ENCODE assay signal across 8 cellular contexts in the genomic region with DNA sequence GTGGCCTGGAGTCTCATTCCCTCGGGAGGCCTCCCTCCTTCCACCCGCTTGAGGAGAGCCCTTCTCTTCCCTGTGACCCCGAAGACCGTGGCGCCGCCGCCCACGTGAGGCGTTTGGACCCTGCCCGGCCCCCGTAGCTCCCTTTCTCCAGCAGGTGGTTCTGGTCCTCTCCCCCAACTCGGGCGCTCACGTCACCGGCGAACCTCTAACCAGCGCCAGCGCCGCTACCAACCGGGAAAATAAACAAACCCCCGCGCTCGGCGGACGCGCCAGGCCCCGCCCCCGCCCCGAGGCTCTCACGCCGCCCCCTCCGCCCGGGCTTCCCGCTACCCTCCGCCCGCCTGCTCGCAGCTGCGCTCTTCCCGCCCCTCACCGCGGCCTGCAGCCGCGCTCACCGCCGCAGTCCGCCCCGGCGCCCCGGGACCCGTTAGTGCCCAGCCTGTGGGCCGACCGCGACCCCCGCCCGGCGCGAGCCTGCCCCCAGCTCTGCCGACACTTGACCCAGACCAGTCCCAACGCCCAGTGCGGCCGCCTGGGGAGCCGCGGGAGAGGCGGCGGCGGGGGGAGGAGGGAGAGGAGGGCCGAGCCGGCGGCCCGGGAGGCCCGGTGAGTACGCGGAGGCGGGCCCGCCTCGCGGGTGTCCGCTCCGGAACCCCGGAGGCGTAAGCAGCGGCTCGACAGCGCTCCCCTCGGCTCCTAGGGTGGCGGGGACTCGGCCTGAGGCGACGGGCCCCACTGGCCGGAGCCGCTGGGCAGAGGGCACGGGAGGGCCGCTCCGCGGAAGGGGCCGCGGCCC.
DNase-seq lines count a peak whose midpoint lies in the region; ATAC-seq and TF ChIP-seq lines count a peak whose summit lies in the region.
"Not testable (repeated sequence)": the region's sequence is repeated elsewhere in the genome, so short reads cannot be mapped to it uniquely, and the experiment has no call there.

No MANE protein-coding gene starts in this region.

- H3K9me3 ChIP-seq in ectodermal cell (ENCODE audit: control insufficient read depth, low read length); lower lobe of right lung: not testable (repeated sequence)

- not testable (repeated sequence) for H3K9me3 Mint-ChIP-seq in activated CD4-positive, alpha-beta memory T cell treated with anti-CD3 and anti-CD28 coated beads, Interleukin-2, amount 10 ng/mL, durations not matched to agents 7 days and 5 days

- peak overlapping the region; percentile 12 for H3K27ac Mint-ChIP-seq in activated CD4-positive, alpha-beta memory T cell treated with anti-CD3 and anti-CD28 coated beads, Interleukin-2, amount 10 ng/mL, durations not matched to agents 7 days and 5 days

- peak; percentile 69 for ATAC-seq in GM19351 (IDR thresholded peaks at IDR 0.05; ENCODE audit: unreplicated experiment)
- peak; percentile 72 for ATAC-seq in HG03442 (IDR thresholded peaks at IDR 0.05; ENCODE audit: unreplicated experiment)
- peak; percentile 94 to 95 for ATAC-seq in lower lobe of right lung

- peak; percentile 14; the same call in 1 of the 2 replicates for TF ChIP-seq CTCF in C4-2B (conservative IDR thresholded peaks at IDR 0.05)
- not testable (repeated sequence) for TF ChIP-seq CTCF in lower lobe of right lung (IDR thresholded peaks at IDR 0.05)

- not testable (repeated sequence) for H3K36me3 ChIP-seq in ectodermal cell (ENCODE audit: control insufficient read depth, insufficient read depth, low read length)
- H3K36me3 ChIP-seq in lower lobe of right lung, result peaks cover 19% of the 10 kb centered on the region

- H3K4me1 ChIP-seq in ectodermal cell (ENCODE audit: control insufficient read depth, insufficient read depth, low read length), result not testable (repeated sequence)
- peaks cover 14% of the 10 kb centered on the region for H3K4me1 ChIP-seq in lower lobe of right lung

- peak overlapping the region; percentile 70 for H3K4me3 Mint-ChIP-seq in activated CD4-positive, alpha-beta memory T cell treated with anti-CD3 and anti-CD28 coated beads, Interleukin-2, amount 10 ng/mL, durations not matched to agents 7 days and 5 days

- not testable (repeated sequence) for H3K27me3 Mint-ChIP-seq in activated CD4-positive, alpha-beta memory T cell treated with anti-CD3 and anti-CD28 coated beads, Interleukin-2, amount 10 ng/mL, durations not matched to agents 7 days and 5 days

- WGBS in ectodermal cell, 2 experiments, result 0% methylated on average over 90 to 93 of the region's 97 CpGs

- POLR2A ChIA-PET in activated CD4-positive, alpha-beta memory T cell treated with anti-CD3 and anti-CD28 coated beads, Interleukin-2, amount 10 ng/mL, durations not matched to agents 7 days and 5 days (lab: Charles Lee), result interaction anchor here (1.7 kb wide), 1 partner anchor 65 kb away, joined by 3 read pairs; no protein-coding TSS in a partner anchor

- peak; percentile 57 for DNase-seq in NCI-H526 treated with DMSO at 0.1 percent for 48 hours (lab: John Stamatoyannopoulos, UW)
- DNase-seq in activated CD4-positive, alpha-beta memory T cell treated with anti-CD3 and anti-CD28 coated beads, Interleukin-2, amount 10 ng/mL, durations not matched to agents 7 days and 5 days, result peak; percentile 76
- DNase-seq in lower lobe of right lung, result peak; percentile 86
- peak; percentile 67 for DNase-seq in stimulated activated CD4-positive, alpha-beta T cell treated with anti-CD3 and anti-CD28 coated beads, Interleukin-4, amount 100 ng/mL, for 4 hours

- peaks cover 15% of the 10 kb centered on the region for H3K36me3 Mint-ChIP-seq in activated CD4-positive, alpha-beta memory T cell treated with anti-CD3 and anti-CD28 coated beads, Interleukin-2, amount 10 ng/mL, durations not matched to agents 7 days and 5 days (ENCODE audit: low read depth)

- peaks cover 16% of the 10 kb centered on the region for H3K4me1 Mint-ChIP-seq in activated CD4-positive, alpha-beta memory T cell treated with anti-CD3 and anti-CD28 coated beads, Interleukin-2, amount 10 ng/mL, durations not matched to agents 7 days and 5 days

- H3K27me3 ChIP-seq in ectodermal cell (ENCODE audit: control insufficient read depth, insufficient read depth, low read length, poor library complexity, severe bottlenecking); lower lobe of right lung (ENCODE audit: low read depth): not testable (repeated sequence)

- CTCF ChIA-PET in activated CD4-positive, alpha-beta memory T cell treated with anti-CD3 and anti-CD28 coated beads, Interleukin-2, amount 10 ng/mL, durations not matched to agents 7 days and 5 days (lab: Charles Lee), result interaction anchor here (0.6 kb wide), 1 partner anchor 313 kb away, joined by 3 read pairs; no protein-coding TSS in a partner anchor

- H3K27ac ChIP-seq in C4-2B (peak overlapping the region; percentile 75), ectodermal cell (ENCODE audit: insufficient read depth, low read depth, low read length, poor library complexity, severe bottlenecking) (peak overlapping the region; percentile 67), lower lobe of right lung (peak overlapping the region; percentile 83)

- H3K4me3 ChIP-seq in ectodermal cell (ENCODE audit: insufficient read depth, low read depth, low read length), result peak overlapping the region; percentile 70
- H3K4me3 ChIP-seq in lower lobe of right lung, result peak overlapping the region; percentile 77

- intact Hi-C loops in lower lobe of right lung (cut with DNase I), result not testable (repeated sequence)

Comparison
In these comparisons a context has a peak if more than half of its experiments do, and no peak if none do; other contexts are left out.
1. Peak in every context shown above with its lines: DNase-seq, ATAC-seq, H3K4me3 ChIP-seq and H3K27ac ChIP-seq.